In the genomic region with DNA sequence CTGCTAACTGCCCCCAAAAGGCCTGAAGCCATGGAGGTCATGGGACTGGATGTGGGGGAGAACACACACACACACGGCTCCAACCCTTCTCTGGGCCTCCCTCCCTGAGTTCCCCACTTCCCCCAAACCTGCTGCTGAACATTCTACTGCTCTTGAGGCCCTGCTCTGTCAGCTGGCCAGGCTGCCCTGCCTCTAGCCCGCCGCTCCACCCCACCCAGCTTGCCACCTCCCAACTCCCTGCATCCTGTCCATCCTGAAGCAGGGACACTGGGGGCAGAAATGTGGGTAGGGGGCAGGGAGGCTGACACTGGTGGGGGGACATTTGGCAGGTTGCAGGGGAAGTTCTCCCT, we compare ENCODE assay signal across 1 cellular context.
TF ChIP-seq lines count a peak whose summit lies in the region.

No MANE protein-coding gene starts in this region.

TF ChIP-seq in neural cell, 6 proteins besides CTCF, POLR2A, EP300 and RAD21 (continued from another document):
- no peak for TF ChIP-seq MXI1 (conservative IDR thresholded peaks at IDR 0.05; ENCODE audit: poor library complexity, severe bottlenecking)
